ENCODE assay signal across 17 cellular contexts in genomic region chr9:124741681-124742080, GRCh38. TPM values are rescaled to one million over a fixed set of nuclear protein-coding genes. Genes with fewer than 3 reads are reported as not detected.
"Had no signal": no experiment of that assay in that cellular context is flagged by ENCODE, and none has a peak within 500 bp of the region (broad histone marks: within the 10 kb centered on the region; RNA-seq: fewer than 3 reads in every experiment).

No MANE protein-coding gene starts in this region.

- ATAC-seq: activated CD8-positive, alpha-beta memory T cell treated with anti-CD3 and anti-CD28 coated beads, Interleukin-2, amount 10 ng/mL, durations not matched to agents 7 days and 5 days; gastrocnemius medialis; heart left ventricle; psoas muscle; right cardiac atrium; stimulated activated naive CD8-positive, alpha-beta T cell treated with anti-CD3 and anti-CD28 coated beads, Interleukin-15, amount 100 ng/mL, for 72 hours; T-helper 17 cell had no signal

- H3K4me1 Mint-ChIP-seq: activated B cell treated with CpG ODN at 0.5 μM for 24 hours; stimulated activated naive CD8-positive, alpha-beta T cell treated with anti-CD3 and anti-CD28 coated beads, Interleukin-15, amount 100 ng/mL, for 72 hours had no signal

- H3K4me1 ChIP-seq: neural progenitor cell, psoas muscle, upper lobe of left lung had no signal

- H3K4me2 ChIP-seq: neural progenitor cell had no signal

- H3K36me3 Mint-ChIP-seq: activated CD4-positive, alpha-beta memory T cell treated with anti-CD3 and anti-CD28 coated beads for 36 hours; activated CD8-positive, alpha-beta memory T cell treated with anti-CD3 and anti-CD28 coated beads, Interleukin-2, amount 10 ng/mL, durations not matched to agents 7 days and 5 days; activated naive CD8-positive, alpha-beta T cell treated with anti-CD3 and anti-CD28 coated beads for 36 hours had no signal

- H3K27me3 Mint-ChIP-seq: activated B cell treated with CpG ODN at 0.5 μM for 24 hours; activated CD8-positive, alpha-beta memory T cell treated with anti-CD3 and anti-CD28 coated beads, Interleukin-2, amount 10 ng/mL, durations not matched to agents 7 days and 5 days; stimulated activated naive CD8-positive, alpha-beta T cell treated with anti-CD3 and anti-CD28 coated beads, Interleukin-15, amount 100 ng/mL, for 72 hours had no signal

- H3K9ac ChIP-seq: neural progenitor cell had no signal

- H3K27ac Mint-ChIP-seq: activated B cell treated with CpG ODN at 0.5 μM for 24 hours; activated CD4-positive, alpha-beta memory T cell treated with anti-CD3 and anti-CD28 coated beads for 36 hours; activated CD8-positive, alpha-beta memory T cell treated with anti-CD3 and anti-CD28 coated beads, Interleukin-2, amount 10 ng/mL, durations not matched to agents 7 days and 5 days; activated naive CD8-positive, alpha-beta T cell treated with anti-CD3 and anti-CD28 coated beads for 36 hours; neural progenitor cell; stimulated activated naive CD8-positive, alpha-beta T cell treated with anti-CD3 and anti-CD28 coated beads, Interleukin-15, amount 100 ng/mL, for 72 hours; T-helper 17 cell had no signal

- H3K27me3 ChIP-seq: gastrocnemius medialis, heart left ventricle, neural progenitor cell, upper lobe of left lung had no signal

- H2AFZ ChIP-seq: neural progenitor cell had no signal

- H3K4me3 Mint-ChIP-seq: activated B cell treated with CpG ODN at 0.5 μM for 24 hours; activated CD4-positive, alpha-beta memory T cell treated with anti-CD3 and anti-CD28 coated beads for 36 hours; activated CD8-positive, alpha-beta memory T cell treated with anti-CD3 and anti-CD28 coated beads, Interleukin-2, amount 10 ng/mL, durations not matched to agents 7 days and 5 days; activated naive CD8-positive, alpha-beta T cell treated with anti-CD3 and anti-CD28 coated beads for 36 hours; neural progenitor cell; stimulated activated naive CD8-positive, alpha-beta T cell treated with anti-CD3 and anti-CD28 coated beads, Interleukin-15, amount 100 ng/mL, for 72 hours; T-helper 17 cell had no signal

- H3K4me3 ChIP-seq: gastrocnemius medialis, heart left ventricle, neural progenitor cell, psoas muscle, upper lobe of left lung had no signal

- H3K9me3 Mint-ChIP-seq: activated B cell treated with CpG ODN at 0.5 μM for 24 hours; activated CD4-positive, alpha-beta memory T cell treated with anti-CD3 and anti-CD28 coated beads for 36 hours; activated naive CD8-positive, alpha-beta T cell treated with anti-CD3 and anti-CD28 coated beads for 36 hours; stimulated activated naive CD8-positive, alpha-beta T cell treated with anti-CD3 and anti-CD28 coated beads, Interleukin-15, amount 100 ng/mL, for 72 hours had no signal

- H3K9me3 ChIP-seq: gastrocnemius medialis, heart left ventricle, psoas muscle, upper lobe of left lung had no signal

- DNase-seq: activated B cell treated with CpG ODN at 0.5 μM for 24 hours; activated CD4-positive, alpha-beta memory T cell treated with anti-CD3 and anti-CD28 coated beads for 36 hours; activated CD4-positive, alpha-beta T cell treated with anti-CD3 and anti-CD28 coated beads for 4 hours; activated CD8-positive, alpha-beta memory T cell treated with anti-CD3 and anti-CD28 coated beads, Interleukin-2, amount 10 ng/mL, durations not matched to agents 7 days and 5 days; activated naive CD4-positive, alpha-beta T cell; activated naive CD8-positive, alpha-beta T cell treated with anti-CD3 and anti-CD28 coated beads for 36 hours; amniotic stem cell; gastrocnemius medialis; heart left ventricle; kidney glomerular epithelial cell; left ventricle myocardium superior; psoas muscle; right cardiac atrium; stimulated activated naive CD8-positive, alpha-beta T cell treated with anti-CD3 and anti-CD28 coated beads, Interleukin-15, amount 100 ng/mL, for 72 hours; T-helper 17 cell; upper lobe of left lung had no signal

- H3K36me3 ChIP-seq: gastrocnemius medialis, heart left ventricle, neural progenitor cell, upper lobe of left lung had no signal

- H3K27ac ChIP-seq: gastrocnemius medialis, heart left ventricle, neural progenitor cell, psoas muscle, upper lobe of left lung had no signal

RNA-seq across cellular contexts. Expression of gene OLFML2A, which starts 35.3 kb away (rescaled TPM):
- total RNA-seq: activated CD4-positive, alpha-beta memory T cell treated with anti-CD3 and anti-CD28 coated beads for 36 hours; activated CD8-positive, alpha-beta memory T cell treated with anti-CD3 and anti-CD28 coated beads, Interleukin-2, amount 10 ng/mL, durations not matched to agents 7 days and 5 days; activated naive CD8-positive, alpha-beta T cell treated with anti-CD3 and anti-CD28 coated beads for 36 hours; T-helper 17 cell had no signal
